In genomic region chr2:167825664-167826063, GRCh38 we compare ENCODE assay signal across 15 cellular contexts.
DNase-seq lines count a peak whose midpoint lies in the region; ATAC-seq and TF ChIP-seq lines count a peak whose summit lies in the region.
"Had no signal": no experiment of that assay in that cellular context is flagged by ENCODE, and none has a peak within 500 bp of the region (broad histone marks: within the 10 kb centered on the region; RNA-seq: fewer than 3 reads in every experiment).

No MANE protein-coding gene starts in this region.

- H3K4me1 Mint-ChIP-seq in naive thymus-derived CD8-positive, alpha-beta T cell, result no peaks in the 10 kb centered on the region

- peaks cover 22% of the 10 kb centered on the region for H3K4me1 ChIP-seq in SJCRH30
- H3K4me1 ChIP-seq: A549, Caco-2 had no signal

- H3K27me3 Mint-ChIP-seq in naive thymus-derived CD8-positive, alpha-beta T cell, result peaks cover 5 to 22% (median 11%) of the 10 kb centered on the region in 5 donors

- no peak overlapping the region for H3K27ac Mint-ChIP-seq in naive thymus-derived CD8-positive, alpha-beta T cell
- H3K27ac Mint-ChIP-seq: CD4-positive, alpha-beta T cell had no signal

- POLR2A ChIA-PET in naive thymus-derived CD8-positive, alpha-beta T cell (lab: Charles Lee), result no interaction called here

- no peaks in the 10 kb centered on the region for H3K27me3 ChIP-seq in SJCRH30

- peak; percentile 81 for DNase-seq in NCI-H2171 treated with DMSO at 0.1 percent for 48 hours (lab: John Stamatoyannopoulos, UW)
- peak; percentile 32 to 58 for DNase-seq in SJCRH30
- DNase-seq in astrocyte of the spinal cord (ENCODE audit: low read depth, low spot score), result peak; percentile 35
- no peak for DNase-seq in superior temporal gyrus (ENCODE audit: extremely low spot score)
- DNase-seq in naive thymus-derived CD8-positive, alpha-beta T cell, result no peak
- DNase-seq: AML-193; Caco-2; CD4-positive, alpha-beta T cell; DMS79 treated with DMSO at 0.1 percent for 48 hours; GF-D8; GM23248 had no signal

- H3K27ac ChIP-seq in SJCRH30, result peak overlapping the region; percentile 57
- H3K27ac ChIP-seq: A549, C4-2B, GM23248 had no signal

- H3K9me3 ChIP-seq in SJCRH30 (replicated peaks), result no peaks in the 10 kb centered on the region
- H3K9me3 ChIP-seq: A549, Caco-2, HAP-1 had no signal

- no peak for ATAC-seq in GM18907 (IDR thresholded peaks at IDR 0.05; ENCODE audit: unreplicated experiment)
- no peak for ATAC-seq in naive thymus-derived CD8-positive, alpha-beta T cell
- ATAC-seq: A549 had no signal

- in situ Hi-C loops in astrocyte of the spinal cord (cut with HindIII; ENCODE audit: low sequenced_read_pairs), result no loop called here

- H3K4me3 ChIP-seq in SJCRH30 (no peak overlapping the region), astrocyte of the spinal cord (ENCODE audit: low read depth, low read length) (no peak overlapping the region)
- H3K4me3 ChIP-seq: A549, GM23248, HAP-1 had no signal

- H3K4me3 Mint-ChIP-seq in naive thymus-derived CD8-positive, alpha-beta T cell, result no peak overlapping the region
- H3K4me3 Mint-ChIP-seq: CD4-positive, alpha-beta T cell had no signal

- H3K36me3 Mint-ChIP-seq in naive thymus-derived CD8-positive, alpha-beta T cell, result no peaks in the 10 kb centered on the region

- H3K9me3 Mint-ChIP-seq in naive thymus-derived CD8-positive, alpha-beta T cell, result peaks cover 0 to 4% (median 0%) of the 10 kb centered on the region in 9 donors
- H3K9me3 Mint-ChIP-seq: CD4-positive, alpha-beta T cell had no signal

- TF ChIP-seq CTCF in astrocyte of the spinal cord (IDR thresholded peaks at IDR 0.05; ENCODE audit: low read depth, low read length), result no peak

- H3K36me3 ChIP-seq in SJCRH30, result no peaks in the 10 kb centered on the region
- H3K36me3 ChIP-seq: HAP-1 had no signal

Comparison
In these comparisons a context has a peak if more than half of its experiments do, and no peak if none do; other contexts are left out.
1. DNase-seq: peak in NCI-H2171 treated with DMSO at 0.1 percent for 48 hours (single experiment), SJCRH30 (2 of 2) and astrocyte of the spinal cord (single experiment); none in superior temporal gyrus (single experiment) and naive thymus-derived CD8-positive, alpha-beta T cell (0 of 10).